24 cellular contexts compared by ENCODE assay signal in genomic region chr1:184800876-184801275, GRCh38.
"Had no signal": no experiment of that assay in that cellular context is flagged by ENCODE, and none has a peak within 500 bp of the region (broad histone marks: within the 10 kb centered on the region; RNA-seq: fewer than 3 reads in every experiment).

No MANE protein-coding gene starts in this region.

- DNase-seq: activated B cell treated with CpG ODN at 0.5 μM for 24 hours; activated CD4-positive, alpha-beta T cell treated with anti-CD3 and anti-CD28 coated beads for 1 hour; activated CD4-positive, alpha-beta T cell treated with anti-CD3 and anti-CD28 coated beads, Interleukin-2, amount 10 ng/mL, durations not matched to agents 24 days and 14 days; activated CD4-positive, alpha-beta T cell treated with anti-CD3 and anti-CD28 coated beads, Interleukin-2, amount 50 U/mL, for 48 hours; activated CD8-positive, alpha-beta memory T cell treated with anti-CD3 and anti-CD28 coated beads, Interleukin-2, amount 10 ng/mL, durations not matched to agents 7 days and 5 days; activated effector memory CD4-positive, alpha-beta T cell treated with anti-CD3 and anti-CD28 coated beads, Interleukin-2, amount 50 U/mL, for 16 hours; activated naive CD4-positive, alpha-beta T cell treated with anti-CD3 and anti-CD28 coated beads for 36 hours; activated T-cell treated with anti-CD3 and anti-CD28 coated beads, Interleukin-2, amount 50 U/mL, for 4 hours; amygdala; Kasumi-1; KBM-7; NCI-H1092; NCI-H1417; NCI-H2029; NCI-H2107; NCI-H2171 treated with DMSO at 0.1 percent for 48 hours; NCI-H226; NCI-H526; NCI-H774; PC-9; SHP77 treated with DMSO at 0.1 percent for 48 hours; T-helper 1 cell had no signal

- H3K9me3 Mint-ChIP-seq: activated B cell treated with CpG ODN at 0.5 μM for 24 hours; activated CD4-positive, alpha-beta T cell treated with anti-CD3 and anti-CD28 coated beads, Interleukin-2, amount 10 ng/mL, durations not matched to agents 24 days and 14 days; activated naive CD4-positive, alpha-beta T cell treated with anti-CD3 and anti-CD28 coated beads for 36 hours; activated T-cell treated with anti-CD3 and anti-CD28 coated beads, Interleukin-2, amount 50 U/mL, for 4 hours; brain had no signal

- H3K27ac ChIP-seq: PC-9 had no signal

- ATAC-seq: activated CD8-positive, alpha-beta memory T cell treated with anti-CD3 and anti-CD28 coated beads, Interleukin-2, amount 10 ng/mL, durations not matched to agents 7 days and 5 days; activated T-cell treated with anti-CD3 and anti-CD28 coated beads, Interleukin-2, amount 50 U/mL, for 4 hours had no signal

- H3K36me3 Mint-ChIP-seq: activated naive CD8-positive, alpha-beta T cell; brain had no signal

- H3K4me3 Mint-ChIP-seq: activated B cell treated with CpG ODN at 0.5 μM for 24 hours; activated CD4-positive, alpha-beta T cell treated with anti-CD3 and anti-CD28 coated beads, Interleukin-2, amount 10 ng/mL, durations not matched to agents 24 days and 14 days; activated CD8-positive, alpha-beta memory T cell treated with anti-CD3 and anti-CD28 coated beads, Interleukin-2, amount 10 ng/mL, durations not matched to agents 7 days and 5 days; activated naive CD4-positive, alpha-beta T cell treated with anti-CD3 and anti-CD28 coated beads for 36 hours; activated naive CD8-positive, alpha-beta T cell; activated T-cell treated with anti-CD3 and anti-CD28 coated beads, Interleukin-2, amount 50 U/mL, for 4 hours; brain had no signal

- H3K27ac Mint-ChIP-seq: activated B cell treated with CpG ODN at 0.5 μM for 24 hours; activated CD4-positive, alpha-beta T cell treated with anti-CD3 and anti-CD28 coated beads, Interleukin-2, amount 10 ng/mL, durations not matched to agents 24 days and 14 days; activated CD8-positive, alpha-beta memory T cell treated with anti-CD3 and anti-CD28 coated beads, Interleukin-2, amount 10 ng/mL, durations not matched to agents 7 days and 5 days; activated naive CD4-positive, alpha-beta T cell treated with anti-CD3 and anti-CD28 coated beads for 36 hours; activated naive CD8-positive, alpha-beta T cell; brain had no signal

- H3K4me3 ChIP-seq: PC-9 had no signal
